Comparison of ENCODE assay signal across 9 cellular contexts in genomic region chr2:144660518-144661316, GRCh38.
DNase-seq lines count a peak whose midpoint lies in the region; ATAC-seq, FAIRE-seq and TF ChIP-seq lines count a peak whose summit lies in the region.
"Had no signal": no experiment of that assay in that cellular context is flagged by ENCODE, and none has a peak within 500 bp of the region (broad histone marks: within the 10 kb centered on the region; RNA-seq: fewer than 3 reads in every experiment).

No MANE protein-coding gene starts in this region.

- peak overlapping the region; percentile 84 for H3K27ac ChIP-seq in osteoblast (ENCODE audit: low read depth, low read length)
- H3K27ac ChIP-seq: PC-9 had no signal

- H3K4me1 ChIP-seq in osteoblast (ENCODE audit: insufficient read depth, low read length), result peaks cover 20% of the 10 kb centered on the region

- DNase-seq in ELR (ENCODE audit: low read depth) (peak; percentile 66), RCC 7860 (ENCODE audit: low spot score) (peak; percentile 20), osteoblast (ENCODE audit: insufficient read length, low spot score, missing footprints) (peak; percentile 18), NCI-H345 treated with DMSO at 0.1 percent for 48 hours (lab: John Stamatoyannopoulos, UW; ENCODE audit: unreplicated experiment) (no peak), NCI-H2171 treated with DMSO at 0.1 percent for 48 hours (lab: John Stamatoyannopoulos, UW) (no peak), RPMI8226 (no peak)

- no peaks in the 10 kb centered on the region for H3K9me3 ChIP-seq in osteoblast (ENCODE audit: low read depth, low read length)

- no peaks in the 10 kb centered on the region for H3K79me2 ChIP-seq in osteoblast (ENCODE audit: insufficient read depth, low read length)

- peak overlapping the region; percentile 76 for H2AFZ ChIP-seq in osteoblast (ENCODE audit: low read length)
- H2AFZ ChIP-seq: PC-9 had no signal

- H4K20me1 ChIP-seq in osteoblast (ENCODE audit: insufficient read depth, low read length), result no peaks in the 10 kb centered on the region

- ATAC-seq in esophagus mucosa (peak; percentile 57), GM21447 (IDR thresholded peaks at IDR 0.05; ENCODE audit: unreplicated experiment) (no peak)

- FAIRE-seq in RCC 7860 (lab: Jason Lieb, UNC), result peak; percentile 42

- no peaks in the 10 kb centered on the region for H3K27me3 ChIP-seq in osteoblast (ENCODE audit: insufficient read depth, low read length)

- no peak overlapping the region for H3K4me2 ChIP-seq in osteoblast (ENCODE audit: insufficient read depth, low read length)
- H3K4me2 ChIP-seq: PC-9 had no signal

- H3K4me3 ChIP-seq in osteoblast (ENCODE audit: insufficient read depth, low read length), result no peak overlapping the region
- H3K4me3 ChIP-seq: PC-9 had no signal

- TF ChIP-seq CTCF in osteoblast (IDR thresholded peaks at IDR 0.05; ENCODE audit: extremely low read depth, low read depth, low read length), result no peak

- no peaks in the 10 kb centered on the region for H3K36me3 ChIP-seq in osteoblast (ENCODE audit: insufficient read depth, low read length)

Comparison
In these comparisons a context has a peak if more than half of its experiments do, and no peak if none do; other contexts are left out.
1. DNase-seq: peak in ELR (single experiment), RCC 7860 (single experiment) and osteoblast (single experiment); none in NCI-H345 treated with DMSO at 0.1 percent for 48 hours (single experiment), NCI-H2171 treated with DMSO at 0.1 percent for 48 hours (single experiment) and RPMI8226 (single experiment).